ENCODE assay signal across 16 cellular contexts in genomic region chr2:182625814-182626213, GRCh38.
DNase-seq lines count a peak whose midpoint lies in the region; ATAC-seq, FAIRE-seq and TF ChIP-seq lines count a peak whose summit lies in the region.
"Had no signal": no experiment of that assay in that cellular context is flagged by ENCODE, and none has a peak within 500 bp of the region (broad histone marks: within the 10 kb centered on the region; RNA-seq: fewer than 3 reads in every experiment).

No MANE protein-coding gene starts in this region.

- H3K27me3 Mint-ChIP-seq in activated naive CD8-positive, alpha-beta T cell treated with anti-CD3 and anti-CD28 coated beads for 36 hours: peaks cover 6% of the 10 kb centered on the region
- H3K27me3 Mint-ChIP-seq in osteocyte (ENCODE audit: unreplicated experiment): no peaks in the 10 kb centered on the region
- H3K27me3 Mint-ChIP-seq: stimulated activated memory B cell treated with anti-CD40 and anti-IgM and Interleukin-4, amounts not matched to agents 10 μg/mL and 1 μg/mL and 100 μg/mL, for 72 hours had no signal

- no peak overlapping the region for H4K8ac ChIP-seq in H1 (ENCODE audit: extremely low read depth, insufficient read depth, low read length)

- no peaks in the 10 kb centered on the region for H3K36me3 ChIP-seq in HUES64 (ENCODE audit: insufficient read depth, low read length)
- H3K36me3 ChIP-seq in H1 (ENCODE audit: control insufficient read depth in 2 of 4, insufficient read depth in 4 of 4, low read length in 3 of 4): no peaks in the 10 kb centered on the region
- H3K36me3 ChIP-seq: sigmoid colon had no signal

- no peak for FAIRE-seq in A549 (lab: Jason Lieb, UNC)
- FAIRE-seq in H1 (lab: Jason Lieb, UNC): peak; percentile 70

- H3K4me1 Mint-ChIP-seq in activated naive CD8-positive, alpha-beta T cell treated with anti-CD3 and anti-CD28 coated beads for 36 hours: no peaks in the 10 kb centered on the region
- H3K4me1 Mint-ChIP-seq in osteocyte (ENCODE audit: unreplicated experiment): peaks cover 21% of the 10 kb centered on the region
- H3K4me1 Mint-ChIP-seq: stimulated activated memory B cell treated with anti-CD40 and anti-IgM and Interleukin-4, amounts not matched to agents 10 μg/mL and 1 μg/mL and 100 μg/mL, for 72 hours had no signal

- H3K27ac ChIP-seq in A549 (no peak overlapping the region), HUES64 (ENCODE audit: low read depth, low read length) (peak overlapping the region; percentile 56; the same call in 1 of the 2 replicates), H1 (ENCODE audit: low read depth, low read length) (no peak overlapping the region)
- H3K27ac ChIP-seq: HL-60, sigmoid colon had no signal

- no peak overlapping the region for H3K56ac ChIP-seq in H1 (replicated peaks; ENCODE audit: insufficient read length, low read depth, low read length)

- no peak overlapping the region for H2BK15ac ChIP-seq in H1 (ENCODE audit: low read length)

- H3K79me2 ChIP-seq in H1 (ENCODE audit: control insufficient read depth in 1 of 2, insufficient read depth in 2 of 2, low read length in 2 of 2): no peaks in the 10 kb centered on the region

- H2BK20ac ChIP-seq in H1 (ENCODE audit: low read length): no peak overlapping the region

- POLR2A ChIA-PET in A549 (lab: Yijun Ruan, JAX) (no interaction called here), H1 (lab: Charles Lee; ENCODE audit: partially characterized antibody) (no interaction called here)

- no peaks in the 10 kb centered on the region for H3K9me3 Mint-ChIP-seq in activated naive CD8-positive, alpha-beta T cell treated with anti-CD3 and anti-CD28 coated beads for 36 hours
- H3K9me3 Mint-ChIP-seq in osteocyte (ENCODE audit: unreplicated experiment): no peaks in the 10 kb centered on the region
- H3K9me3 Mint-ChIP-seq: CD4-positive, alpha-beta T cell; stimulated activated memory B cell treated with anti-CD40 and anti-IgM and Interleukin-4, amounts not matched to agents 10 μg/mL and 1 μg/mL and 100 μg/mL, for 72 hours had no signal

- H3K9ac ChIP-seq in HUES64 (ENCODE audit: low read depth, low read length) (no peak overlapping the region), H1 (replicated peaks in 1 of 4; ENCODE audit: extremely low read depth in 1 of 4, low read depth in 3 of 4, low read length in 3 of 4) (peak overlapping the region in 1 of 4 experiments; percentile 13; a peak in 1 of 7 replicates)

- no peaks in the 10 kb centered on the region for H3K4me1 ChIP-seq in A549
- peaks cover 37% of the 10 kb centered on the region for H3K4me1 ChIP-seq in HUES64 (ENCODE audit: insufficient read depth, low read length)
- H3K4me1 ChIP-seq in H1 (replicated peaks in 1 of 4; ENCODE audit: control insufficient read depth in 3 of 4, insufficient read depth in 4 of 4, low read length in 3 of 4): peaks cover 0 to 10% (median 3%) of the 10 kb centered on the region in 4 experiments; a peak in 3 of 7 replicates

- CTCF ChIA-PET in A549 (lab: Yijun Ruan, JAX): interaction anchor here (1.2 kb wide), 1 partner anchor 24 kb away, joined by 3 read pairs; no protein-coding TSS in a partner anchor
- CTCF ChIA-PET in H1 (lab: Charles Lee; ENCODE audit: partially characterized antibody): interaction anchor here (1.9 to 2.2 kb wide), 2 partner anchors 9 to 11 kb away, joined by 5 read pairs; no protein-coding TSS in a partner anchor

- no peak overlapping the region for H2AFZ ChIP-seq in H1 (ENCODE audit: low read length)

- no peak overlapping the region for H3K4ac ChIP-seq in H1 (replicated peaks; ENCODE audit: insufficient read length, low read depth, low read length)

- no peak overlapping the region for H2BK5ac ChIP-seq in H1 (ENCODE audit: low read depth, low read length)

- ATAC-seq in A549 (no peak), GM18907 (IDR thresholded peaks at IDR 0.05; ENCODE audit: unreplicated experiment) (no peak)
- ATAC-seq: stimulated activated memory B cell treated with anti-CD40 and anti-IgM and Interleukin-4, amounts not matched to agents 10 μg/mL and 1 μg/mL and 100 μg/mL, for 72 hours had no signal

- no peak overlapping the region for H3K23ac ChIP-seq in H1 (ENCODE audit: insufficient read length)

- TF ChIP-seq RAD21 in A549 (conservative IDR thresholded peaks at IDR 0.05 in 1 of 2, IDR thresholded peaks at IDR 0.05 in 1 of 2) (no peak), H1 (IDR thresholded peaks at IDR 0.05 in 1 of 2, conservative IDR thresholded peaks at IDR 0.05 in 1 of 2; ENCODE audit: low read depth in 2 of 2, low read length in 2 of 2) (no peak)

- no peak overlapping the region for H3K14ac ChIP-seq in H1 (ENCODE audit: insufficient read length)

- no peaks in the 10 kb centered on the region for H3K36me3 Mint-ChIP-seq in activated naive CD8-positive, alpha-beta T cell treated with anti-CD3 and anti-CD28 coated beads for 36 hours
- no peaks in the 10 kb centered on the region for H3K36me3 Mint-ChIP-seq in osteocyte (ENCODE audit: unreplicated experiment)
- H3K36me3 Mint-ChIP-seq: stimulated activated memory B cell treated with anti-CD40 and anti-IgM and Interleukin-4, amounts not matched to agents 10 μg/mL and 1 μg/mL and 100 μg/mL, for 72 hours had no signal

- H3K9me3 ChIP-seq in A549: no peaks in the 10 kb centered on the region
- no peaks in the 10 kb centered on the region for H3K9me3 ChIP-seq in HUES64 (ENCODE audit: insufficient read depth, low read depth, low read length)
- H3K9me3 ChIP-seq in H1 (ENCODE audit: insufficient read depth in 2 of 2, low read depth in 1 of 2, low read length in 1 of 2): no peaks in the 10 kb centered on the region
- H3K9me3 ChIP-seq: sigmoid colon had no signal

- H4K5ac ChIP-seq in H1 (ENCODE audit: insufficient read length, low read depth, low read length): no peak overlapping the region

- H4K20me1 ChIP-seq in H1 (replicated peaks in 1 of 2; ENCODE audit: control insufficient read depth in 1 of 2, insufficient read depth in 2 of 2, low read length in 2 of 2): no peaks in the 10 kb centered on the region

- no peak overlapping the region for H3K18ac ChIP-seq in H1 (ENCODE audit: extremely low read depth, low read length)

- TF ChIP-seq EP300 in A549 (IDR thresholded peaks at IDR 0.05): no peak
- TF ChIP-seq EP300 in H1 (IDR thresholded peaks at IDR 0.05; ENCODE audit: borderline replicate concordance in 1 of 2, low read depth in 2 of 2, low read length in 2 of 2): no peak

- TF ChIP-seq CTCF in A549 (IDR thresholded peaks at IDR 0.05): no peak
- TF ChIP-seq CTCF in H1 (IDR thresholded peaks at IDR 0.05; ENCODE audit: control extremely low read depth in 1 of 3, insufficient read depth in 1 of 3, low read depth in 1 of 3, low read length in 3 of 3): no peak
- no peak for TF ChIP-seq CTCF in osteocyte (IDR thresholded peaks at IDR 0.05)

- DNase-seq in A549 (ENCODE audit: low read depth in 1 of 2, low spot score in 1 of 2): no peak
- DNase-seq in NCI-H2171 (lab: John Stamatoyannopoulos, UW): peak; percentile 75
- no peak for DNase-seq in H1 (ENCODE audit: low read depth in 1 of 2, low spot score in 2 of 2)
- DNase-seq in activated naive CD8-positive, alpha-beta T cell treated with anti-CD3 and anti-CD28 coated beads for 36 hours: no peak
- DNase-seq in hepatic stellate cell (ENCODE audit: low spot score): no peak
- no peak for DNase-seq in osteocyte (ENCODE audit: extremely low spot score, unreplicated experiment)
- DNase-seq: activated CD4-positive, CD25-positive, alpha-beta regulatory T cell; activated naive CD4-positive, alpha-beta T cell; CD4-positive, alpha-beta T cell; mammary epithelial cell; NCI-H524; sigmoid colon had no signal

- no peaks in the 10 kb centered on the region for H3K23me2 ChIP-seq in H1 (ENCODE audit: low read depth, low read length)

- no peaks in the 10 kb centered on the region for H3K79me1 ChIP-seq in H1 (ENCODE audit: low read depth, low read length)

- H4K91ac ChIP-seq in H1 (replicated peaks; ENCODE audit: insufficient read length, low read length): no peak overlapping the region

- no peak overlapping the region for H3K27ac Mint-ChIP-seq in activated naive CD8-positive, alpha-beta T cell treated with anti-CD3 and anti-CD28 coated beads for 36 hours
- H3K27ac Mint-ChIP-seq in osteocyte (ENCODE audit: unreplicated experiment): no peak overlapping the region
- H3K27ac Mint-ChIP-seq: CD4-positive, alpha-beta T cell; stimulated activated memory B cell treated with anti-CD40 and anti-IgM and Interleukin-4, amounts not matched to agents 10 μg/mL and 1 μg/mL and 100 μg/mL, for 72 hours had no signal

- H2AK5ac ChIP-seq in H1 (ENCODE audit: low read depth, low read length): no peak overlapping the region

- no peak overlapping the region for H3K4me3 ChIP-seq in A549
- H3K4me3 ChIP-seq in HUES64 (ENCODE audit: low read length): no peak overlapping the region
- H3K4me3 ChIP-seq in H1 (ENCODE audit: extremely low read depth in 1 of 4, insufficient read depth in 2 of 4, low read depth in 3 of 4, low read length in 4 of 4): no peak overlapping the region
- H3K4me3 ChIP-seq: sigmoid colon had no signal

- no peak for TF ChIP-seq POLR2A in A549 (IDR thresholded peaks at IDR 0.05; ENCODE audit: low read length)
- no peak for TF ChIP-seq POLR2A in H1 (IDR thresholded peaks at IDR 0.05; ENCODE audit: control extremely low read depth in 1 of 2, low read depth in 2 of 2, low read length in 2 of 2)

- 89% methylated on average over 1 of the region's 1 CpG for WGBS in A549 (ENCODE audit: missing lambda C conversion rate)
- 57% methylated on average over 1 of the region's 1 CpG for WGBS in HUES64
- WGBS in H1 (ENCODE audit: extremely low coverage in 1 of 2, insufficient coverage in 1 of 2, insufficient read length in 1 of 2, insufficient replicate concordance in 2 of 2, low coverage in 1 of 2, low lambda C conversion rate in 2 of 2, missing lambda C conversion rate in 1 of 2), 2 experiments: 5% methylated on average over 1 of the region's 1 CpG; no CpG with 5 or more reads in 1 of the 2 experiments

- no peak overlapping the region for H2BK12ac ChIP-seq in H1 (ENCODE audit: low read depth, low read length)

- H3K4me2 ChIP-seq in A549: no peak overlapping the region
- H3K4me2 ChIP-seq in H1 (ENCODE audit: insufficient read depth in 1 of 2, low read depth in 2 of 2, low read length in 2 of 2): 0 out of 4 replicates have a peak overlapping the region, but pooled peaks of 1 of the 2 experiments have one; percentile 9

- no peak overlapping the region for H3K4me3 Mint-ChIP-seq in activated naive CD8-positive, alpha-beta T cell treated with anti-CD3 and anti-CD28 coated beads for 36 hours
- no peak overlapping the region for H3K4me3 Mint-ChIP-seq in osteocyte (ENCODE audit: unreplicated experiment)
- H3K4me3 Mint-ChIP-seq: CD4-positive, alpha-beta T cell; stimulated activated memory B cell treated with anti-CD40 and anti-IgM and Interleukin-4, amounts not matched to agents 10 μg/mL and 1 μg/mL and 100 μg/mL, for 72 hours had no signal

- no peak overlapping the region for H2BK120ac ChIP-seq in H1 (replicated peaks; ENCODE audit: low read depth, low read length)

- no peaks in the 10 kb centered on the region for H3K27me3 ChIP-seq in HUES64 (ENCODE audit: insufficient read depth, low read length)
- H3K27me3 ChIP-seq in H1 (replicated peaks in 1 of 4; ENCODE audit: control insufficient read depth in 3 of 4, extremely low read depth in 1 of 4, insufficient read depth in 3 of 4, low read length in 3 of 4): no peaks in the 10 kb centered on the region
- H3K27me3 ChIP-seq: sigmoid colon had no signal

TF ChIP-seq in A549, 52 proteins besides CTCF, POLR2A, EP300 and RAD21 (continues in another document):
- TF ChIP-seq EHF (CRISPR knock-in tag; IDR thresholded peaks at IDR 0.05): no peak

Comparison
In these comparisons a context has a peak if more than half of its experiments do, and no peak if none do; other contexts are left out.
1. Of the 18 proteins assayed by ChIP-seq in both H1 and A549: peak only in H1: none; only in A549: none; in both: MAFK; in neither: 17.